ENCODE assay signal across 9 cellular contexts in the genomic region with DNA sequence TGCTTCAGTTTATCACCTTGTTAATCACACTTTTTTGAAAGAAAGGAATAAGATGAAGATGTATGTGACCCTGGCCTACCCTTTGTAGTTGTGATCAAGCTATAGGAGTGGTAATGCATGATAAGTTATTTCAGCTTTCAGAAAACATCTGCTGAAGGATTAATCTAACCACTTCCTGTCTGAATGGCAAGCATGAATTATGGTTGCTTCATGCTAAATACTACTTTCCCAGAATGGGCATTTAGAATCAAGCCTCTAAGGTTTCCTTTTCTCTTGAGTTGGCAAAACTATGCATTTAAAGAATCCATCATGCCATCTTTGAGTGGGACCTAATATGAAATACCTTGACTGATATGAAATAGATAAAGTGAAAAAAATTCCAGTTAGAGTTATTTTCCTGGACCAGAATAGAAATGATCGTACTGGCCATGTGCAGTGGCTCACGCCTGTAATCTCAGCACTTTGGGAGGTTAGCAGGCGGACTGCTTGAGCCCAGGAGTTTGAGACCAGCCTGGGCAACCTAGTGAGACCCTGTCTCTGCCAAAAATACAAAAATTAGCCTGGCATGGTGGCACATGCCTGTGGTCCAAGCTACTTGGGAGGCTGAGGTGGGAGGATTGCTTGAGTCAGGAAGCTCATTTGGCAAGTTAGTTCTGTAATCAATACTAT. TPM values are rescaled to one million over a fixed set of nuclear protein-coding genes. Genes with fewer than 3 reads are reported as not detected.
A peak's percentile ranks its signal among the peaks of the same experiment; 100 is the strongest.
DNase-seq lines count a peak whose midpoint lies in the region; ATAC-seq, FAIRE-seq and TF ChIP-seq lines count a peak whose summit lies in the region.
"Had no signal": no experiment of that assay in that cellular context is flagged by ENCODE, and none has a peak within 500 bp of the region (broad histone marks: within the 10 kb centered on the region; RNA-seq: fewer than 3 reads in every experiment).

No MANE protein-coding gene starts in this region.

- dilution Hi-C loops in endothelial cell of umbilical vein (cut with MboI; ENCODE audit: extremely low pct_ligation_motif_present, low sequenced_read_pairs), result loop anchor here (25.0 kb wide), 1 partner anchor 252 kb away; no protein-coding TSS in a partner anchor

- H3K27ac ChIP-seq in OCI-LY1 (ENCODE audit: low read depth, low read length, poor library complexity, severe bottlenecking) (peak overlapping the region; percentile 9), endothelial cell of umbilical vein (ENCODE audit: insufficient read depth, low read depth, low read length) (no peak overlapping the region)

- DNase-seq in ELR (ENCODE audit: low read depth) (peak; percentile 52), HFFc6 (no peak), endothelial cell of umbilical vein (ENCODE audit: low read depth, low spot score) (peak; percentile 31), frontal cortex (ENCODE audit: low spot score in 2 of 2) (no peak), hepatic stellate cell (ENCODE audit: low spot score) (no peak), NCI-H2171 treated with DMSO at 0.1 percent for 48 hours (lab: John Stamatoyannopoulos, UW) (no peak)
- DNase-seq: activated CD8-positive, alpha-beta memory T cell treated with anti-CD3 and anti-CD28 coated beads, Interleukin-2, amount 50 U/mL, for 4 hours had no signal

- no peaks in the 10 kb centered on the region for H3K9me3 ChIP-seq in OCI-LY1 (ENCODE audit: low read length)
- no peaks in the 10 kb centered on the region for H3K9me3 ChIP-seq in endothelial cell of umbilical vein (replicated peaks; ENCODE audit: control insufficient read depth, insufficient read depth, low read length)

- H2AFZ ChIP-seq in OCI-LY1 (ENCODE audit: low read length) (peak overlapping the region; percentile 66; the same call in 1 of the 2 replicates), endothelial cell of umbilical vein (ENCODE audit: low read depth, low read length) (no peak overlapping the region)

- H3K9me1 ChIP-seq in endothelial cell of umbilical vein (replicated peaks; ENCODE audit: control insufficient read depth, extremely low read depth, insufficient read depth, low read length), result no peaks in the 10 kb centered on the region

- POLR2A ChIA-PET in endothelial cell of umbilical vein (lab: Charles Lee), result no interaction called here

- no peaks in the 10 kb centered on the region for H3K9me3 Mint-ChIP-seq in HFFc6

- H3F3A ChIP-seq in OCI-LY1 (ENCODE audit: insufficient read depth, low read length), result no peaks in the 10 kb centered on the region

- H3K4me3 Mint-ChIP-seq in HFFc6, result no peak overlapping the region

- H3K4me3 ChIP-seq in OCI-LY1 (ENCODE audit: low read depth, low read length, poor library complexity, severe bottlenecking), result no peak overlapping the region
- H3K4me3 ChIP-seq in endothelial cell of umbilical vein (replicated peaks in 1 of 3; ENCODE audit: insufficient read depth in 1 of 3, low read depth in 1 of 3, low read length in 3 of 3), result no peak overlapping the region

- no peak for ATAC-seq in HG02610 (IDR thresholded peaks at IDR 0.05; ENCODE audit: unreplicated experiment)

- no peaks in the 10 kb centered on the region for H3K9me2 ChIP-seq in OCI-LY1 (ENCODE audit: low read depth, low read length)

- H3K9ac ChIP-seq in OCI-LY1 (ENCODE audit: low read length) (no peak overlapping the region), endothelial cell of umbilical vein (replicated peaks; ENCODE audit: extremely low read depth, insufficient read depth, low read length) (no peak overlapping the region)

- no peaks in the 10 kb centered on the region for H3K36me3 Mint-ChIP-seq in HFFc6 (ENCODE audit: low read depth)

- TF ChIP-seq POLR2A in endothelial cell of umbilical vein (IDR thresholded peaks at IDR 0.05; ENCODE audit: low read depth, low read length), result no peak

- CTCF ChIA-PET in endothelial cell of umbilical vein (lab: Charles Lee), result interaction anchor here (0.8 to 10.3 kb wide), 9 partner anchors 11 to 259 kb away, joined by 3 to 129 read pairs (median 3); no protein-coding TSS in a partner anchor

- H3K4me2 ChIP-seq in OCI-LY1 (ENCODE audit: low read length) (peak overlapping the region; percentile 25), endothelial cell of umbilical vein (ENCODE audit: insufficient read depth, low read length) (no peak overlapping the region)

- H3K4me1 ChIP-seq in OCI-LY1 (ENCODE audit: insufficient read depth, low read length, severe bottlenecking) (peaks cover 42% of the 10 kb centered on the region), endothelial cell of umbilical vein (ENCODE audit: control insufficient read depth, extremely low read depth, insufficient read depth, low read length) (no peaks in the 10 kb centered on the region)

- no peaks in the 10 kb centered on the region for H3K27me3 ChIP-seq in OCI-LY1 (ENCODE audit: insufficient read depth, low read length)
- no peaks in the 10 kb centered on the region for H3K27me3 ChIP-seq in endothelial cell of umbilical vein (ENCODE audit: control insufficient read depth in 2 of 2, insufficient read depth in 2 of 2, low read length in 2 of 2)

- no TSS peak for BruUV-seq in endothelial cell of umbilical vein (replicated peaks; lab: Mats Ljungman, UMichigan)

- intact Hi-C loops in endothelial cell of umbilical vein (cut with micrococcal nuclease), result loop anchor here (2.0 to 10.0 kb wide), 3 partner anchors 324 to 652 kb away; partner anchors contain the start of genes FRAS1 and PAQR3

- peaks cover 38% of the 10 kb centered on the region for H3K4me1 Mint-ChIP-seq in HFFc6 (ENCODE audit: low read depth)

- FAIRE-seq in endothelial cell of umbilical vein (lab: Jason Lieb, UNC) (peak; percentile 28), frontal cortex (lab: Jason Lieb, UNC) (no peak)

- no peaks in the 10 kb centered on the region for H3K27me3 Mint-ChIP-seq in HFFc6 (ENCODE audit: insufficient read depth)

- peak overlapping the region; percentile 26; the same call in 1 of the 2 replicates for H3K27ac Mint-ChIP-seq in HFFc6

- H4K20me1 ChIP-seq in OCI-LY1 (ENCODE audit: insufficient read depth, low read length) (no peaks in the 10 kb centered on the region), endothelial cell of umbilical vein (replicated peaks; ENCODE audit: control insufficient read depth, extremely low read depth, insufficient read depth, low read length) (no peaks in the 10 kb centered on the region)

- H3K79me2 ChIP-seq in OCI-LY1 (ENCODE audit: insufficient read depth, low read length) (no peaks in the 10 kb centered on the region), endothelial cell of umbilical vein (ENCODE audit: control insufficient read depth, insufficient read depth, low read length) (no peaks in the 10 kb centered on the region)

- TF ChIP-seq CTCF in HFFc6 (IDR thresholded peaks at IDR 0.05) (no peak), OCI-LY1 (IDR thresholded peaks at IDR 0.05; ENCODE audit: low read length) (no peak), endothelial cell of umbilical vein (IDR thresholded peaks at IDR 0.05; ENCODE audit: extremely low read depth in 1 of 2, insufficient read depth in 1 of 2, low read depth in 1 of 2, low read length in 2 of 2) (no peak)

- H3K36me3 ChIP-seq in OCI-LY1 (ENCODE audit: insufficient read depth, low read length) (no peaks in the 10 kb centered on the region), endothelial cell of umbilical vein (ENCODE audit: control insufficient read depth in 2 of 2, extremely low read depth in 1 of 2, insufficient read depth in 2 of 2, low read length in 2 of 2) (peaks cover 3 to 5% of the 10 kb centered on the region in 2 experiments)

TF ChIP-seq in endothelial cell of umbilical vein, 7 proteins besides CTCF, POLR2A, EP300 and RAD21:
- TF ChIP-seq EZH2 (IDR thresholded peaks at IDR 0.05; ENCODE audit: borderline replicate concordance, low read depth, low read length, severe bottlenecking), result no peak
- TF ChIP-seq MYC (IDR thresholded peaks at IDR 0.05; ENCODE audit: low read depth, low read length), result no peak
- no peak for TF ChIP-seq POLR2AphosphoS5 (IDR thresholded peaks at IDR 0.05; ENCODE audit: insufficient read depth, low read depth, low read length)
- TF ChIP-seq MAX (IDR thresholded peaks at IDR 0.05; ENCODE audit: insufficient read depth, insufficient read length), result no peak
- TF ChIP-seq GATA2 (IDR thresholded peaks at IDR 0.05; ENCODE audit: insufficient read depth, insufficient read length, low read depth, low read length), result no peak
- TF ChIP-seq FOS (IDR thresholded peaks at IDR 0.05; ENCODE audit: borderline replicate concordance, insufficient read depth, low read length), result no peak
- TF ChIP-seq JUN (IDR thresholded peaks at IDR 0.05; ENCODE audit: borderline replicate concordance, insufficient read depth, insufficient read length, low read depth), result no peak

RNA-seq across cellular contexts. Expression of gene ANXA3, which starts 59.1 kb away (rescaled TPM):
- total RNA-seq in HFFc6 (2021; fragmentation: NEBNext Ultra II Directional; extraction: Animal tissue kit (Norgen Biotek cat#: 25700)), result 1 to 10 TPM; 1.5 to 3.0 (median 1.6) TPM
- total RNA-seq in endothelial cell of umbilical vein, result 73.8 and 78.4 TPM in 2 replicates
- polyA plus RNA-seq in endothelial cell of umbilical vein, result 51.5 and 52.9 TPM in 2 replicates
- 93.0 and 110 TPM in 2 replicates for polyA plus RNA-seq in endothelial cell of umbilical vein (2011; cell fraction: cytosol; rRNA removed)
- polyA plus RNA-seq in endothelial cell of umbilical vein (2011; cell fraction: nucleus; rRNA removed), result 150 and 151 TPM in 2 replicates
- polyA plus RNA-seq in endothelial cell of umbilical vein (2012), result 24.8 and 46.5 TPM in 2 replicates
- 112 and 127 TPM in 2 replicates for polyA minus RNA-seq in endothelial cell of umbilical vein
- 58.1 TPM for polyA minus RNA-seq in endothelial cell of umbilical vein (2011; cell fraction: cytosol; rRNA and poly(A)+ RNA removed)
- 62.4 and 79.7 TPM in 2 replicates for polyA minus RNA-seq in endothelial cell of umbilical vein (2011; cell fraction: nucleus; rRNA and poly(A)+ RNA removed)
- 5.7 TPM for total RNA-seq in frontal cortex

Comparison
In these comparisons a context has a peak if more than half of its experiments do, and no peak if none do; other contexts are left out.
1. DNase-seq: peak in ELR (single experiment) and endothelial cell of umbilical vein (single experiment); none in HFFc6 (single experiment), frontal cortex (0 of 2), hepatic stellate cell (single experiment) and NCI-H2171 treated with DMSO at 0.1 percent for 48 hours (single experiment).
2. RNA of gene ANXA3, which starts 59.1 kb away (total RNA-seq): 73.8 to 78.4 TPM in endothelial cell of umbilical vein; 5.7 TPM in frontal cortex (single experiment) and 1.5 to 3.0 TPM in HFFc6; every median in the first group is over 10 times any median in the second.